In genomic region chr12:31343139-31343538, GRCh38 we compare ENCODE assay signal across 39 cellular contexts.
"Had no signal": no experiment of that assay in that cellular context is flagged by ENCODE, and none has a peak within 500 bp of the region (broad histone marks: within the 10 kb centered on the region; RNA-seq: fewer than 3 reads in every experiment).

No MANE protein-coding gene starts in this region.

- H3K4me3 ChIP-seq: ascending aorta, cardiac muscle cell had no signal

- H3K4me1 Mint-ChIP-seq: activated CD4-positive, alpha-beta memory T cell treated with anti-CD3 and anti-CD28 coated beads, Interleukin-2, amount 10 ng/mL, durations not matched to agents 7 days and 5 days; activated CD4-positive, alpha-beta T cell treated with anti-CD3 and anti-CD28 coated beads for 36 hours; activated CD8-positive, alpha-beta memory T cell treated with anti-CD3 and anti-CD28 coated beads, Interleukin-2, amount 10 ng/mL, durations not matched to agents 7 days and 5 days; activated naive CD4-positive, alpha-beta T cell treated with anti-CD3 and anti-CD28 coated beads, Interleukin-2, amount 10 ng/mL, durations not matched to agents 7 days and 5 days; activated naive CD4-positive, alpha-beta T cell treated with anti-CD3 and anti-CD28 coated beads, Interleukin-2, amount 50 U/mL, for 24 hours; activated naive CD8-positive, alpha-beta T cell treated with anti-CD3 and anti-CD28 coated beads, Interleukin-2, amount 10 ng/mL, durations not matched to agents 7 days and 5 days; activated naive CD8-positive, alpha-beta T cell treated with anti-CD3 and anti-CD28 coated beads, Interleukin-2, amount 50 U/mL, for 24 hours; central memory CD8-positive, alpha-beta T cell had no signal

- H3K36me3 Mint-ChIP-seq: activated CD8-positive, alpha-beta memory T cell treated with anti-CD3 and anti-CD28 coated beads, Interleukin-2, amount 10 ng/mL, durations not matched to agents 7 days and 5 days; activated naive CD4-positive, alpha-beta T cell treated with anti-CD3 and anti-CD28 coated beads, Interleukin-2, amount 10 ng/mL, durations not matched to agents 7 days and 5 days; activated naive CD4-positive, alpha-beta T cell treated with anti-CD3 and anti-CD28 coated beads, Interleukin-2, amount 50 U/mL, for 24 hours; activated naive CD8-positive, alpha-beta T cell; activated naive CD8-positive, alpha-beta T cell treated with anti-CD3 and anti-CD28 coated beads, Interleukin-2, amount 10 ng/mL, durations not matched to agents 7 days and 5 days; brain had no signal

- H3K27ac ChIP-seq: ascending aorta, cardiac muscle cell, VCaP had no signal

- DNase-seq: activated CD4-positive, alpha-beta memory T cell treated with anti-CD3 and anti-CD28 coated beads, Interleukin-2, amount 10 ng/mL, durations not matched to agents 7 days and 5 days; activated CD4-positive, alpha-beta T cell treated with anti-CD3 and anti-CD28 coated beads for 1 hour; activated CD4-positive, alpha-beta T cell treated with anti-CD3 and anti-CD28 coated beads for 36 hours; activated CD4-positive, alpha-beta T cell treated with anti-CD3 and anti-CD28 coated beads for 48 hours; activated CD4-positive, alpha-beta T cell treated with anti-CD3 and anti-CD28 coated beads, Interleukin-2, amount 10 ng/mL, durations not matched to agents 7 days and 5 days; activated CD4-positive, alpha-beta T cell treated with anti-CD3 and anti-CD28 coated beads, Interleukin-2, amount 50 U/mL, for 48 hours; activated CD4-positive, CD25-positive, alpha-beta regulatory T cell; activated CD8-positive, alpha-beta memory T cell treated with anti-CD3 and anti-CD28 coated beads for 24 hours; activated CD8-positive, alpha-beta memory T cell treated with anti-CD3 and anti-CD28 coated beads, Interleukin-2, amount 10 ng/mL, durations not matched to agents 7 days and 5 days; activated CD8-positive, alpha-beta memory T cell treated with anti-CD3 and anti-CD28 coated beads, Interleukin-2, amount 50 U/mL, for 48 hours; activated CD8-positive, alpha-beta T cell treated with anti-CD3 and anti-CD28 coated beads, Interleukin-2, amount 10 ng/mL, durations not matched to agents 7 days and 5 days; activated effector memory CD4-positive, alpha-beta T cell treated with Interleukin-2 at 50 U/mL for 16 hours; activated gamma-delta T cell; activated naive CD4-positive, alpha-beta T cell treated with anti-CD3 and anti-CD28 coated beads, Interleukin-2, amount 10 ng/mL, durations not matched to agents 7 days and 5 days; activated naive CD4-positive, alpha-beta T cell treated with Interleukin-2 at 50 U/mL for 16 hours; activated naive CD8-positive, alpha-beta T cell treated with anti-CD3 and anti-CD28 coated beads, Interleukin-2, amount 10 ng/mL, durations not matched to agents 7 days and 5 days; activated naive CD8-positive, alpha-beta T cell treated with anti-CD3 and anti-CD28 coated beads, Interleukin-2, amount 50 U/mL, for 24 hours; activated T-cell treated with anti-CD3 and anti-CD28 coated beads, Interleukin-2, amount 50 U/mL, for 24 hours; activated T-cell treated with anti-CD3 and anti-CD28 coated beads, Interleukin-2, amount 50 U/mL, for 48 hours; amygdala; anterior cingulate cortex; caudate nucleus; cerebellar nuclear complex; T-helper 1 cell; T-helper 2 cell; T-helper 9 cell had no signal

- H3K27me3 ChIP-seq: ascending aorta, cardiac muscle cell had no signal

- H3K4me1 ChIP-seq: ascending aorta had no signal

- H3K9me3 ChIP-seq: ascending aorta had no signal

- H3K9me3 Mint-ChIP-seq: activated CD4-positive, alpha-beta memory T cell treated with anti-CD3 and anti-CD28 coated beads, Interleukin-2, amount 10 ng/mL, durations not matched to agents 7 days and 5 days; activated CD4-positive, alpha-beta T cell treated with anti-CD3 and anti-CD28 coated beads, Interleukin-2, amount 10 ng/mL, durations not matched to agents 7 days and 5 days; activated naive CD4-positive, alpha-beta T cell treated with anti-CD3 and anti-CD28 coated beads, Interleukin-2, amount 10 ng/mL, durations not matched to agents 7 days and 5 days; activated naive CD4-positive, alpha-beta T cell treated with anti-CD3 and anti-CD28 coated beads, Interleukin-2, amount 50 U/mL, for 24 hours; activated naive CD8-positive, alpha-beta T cell treated with anti-CD3 and anti-CD28 coated beads, Interleukin-2, amount 10 ng/mL, durations not matched to agents 7 days and 5 days; activated naive CD8-positive, alpha-beta T cell treated with anti-CD3 and anti-CD28 coated beads, Interleukin-2, amount 50 U/mL, for 24 hours; activated T-cell treated with anti-CD3 and anti-CD28 coated beads, Interleukin-2, amount 50 U/mL, for 24 hours; activated T-helper 2 cell treated with anti-CD3 and anti-CD28 coated beads, Interferon-gamma antibody, Interleukin-2, Interleukin-4, amounts not matched to agents 10 μg/mL and 5 μg/mL and 100 μg/mL, durations not matched to agents 14 hours and 24 hours and 36 hours; central memory CD8-positive, alpha-beta T cell; T-helper 1 cell treated with Interleukin-12 subunit alpha and Interleukin-12 subunit beta and Interleukin-4 antibody, amounts not matched to agents 30 μg/mL and 1 μg/mL, for 36 hours; T-helper 2 cell treated with Interferon-gamma antibody and Interleukin-4, amounts not matched to agents 5 μg/mL and 100 μg/mL, for 36 hours had no signal

- H3K27ac Mint-ChIP-seq: activated CD4-positive, alpha-beta memory T cell treated with anti-CD3 and anti-CD28 coated beads, Interleukin-2, amount 10 ng/mL, durations not matched to agents 7 days and 5 days; activated CD4-positive, alpha-beta T cell treated with anti-CD3 and anti-CD28 coated beads for 36 hours; activated CD4-positive, alpha-beta T cell treated with anti-CD3 and anti-CD28 coated beads, Interleukin-2, amount 10 ng/mL, durations not matched to agents 7 days and 5 days; activated CD8-positive, alpha-beta memory T cell treated with anti-CD3 and anti-CD28 coated beads, Interleukin-2, amount 10 ng/mL, durations not matched to agents 7 days and 5 days; activated CD8-positive, alpha-beta T cell treated with anti-CD3 and anti-CD28 coated beads, Interleukin-2, amount 10 ng/mL, durations not matched to agents 7 days and 5 days; activated naive CD4-positive, alpha-beta T cell treated with anti-CD3 and anti-CD28 coated beads, Interleukin-2, amount 10 ng/mL, durations not matched to agents 7 days and 5 days; activated naive CD4-positive, alpha-beta T cell treated with anti-CD3 and anti-CD28 coated beads, Interleukin-2, amount 50 U/mL, for 24 hours; activated naive CD8-positive, alpha-beta T cell; activated naive CD8-positive, alpha-beta T cell treated with anti-CD3 and anti-CD28 coated beads, Interleukin-2, amount 10 ng/mL, durations not matched to agents 7 days and 5 days; activated naive CD8-positive, alpha-beta T cell treated with anti-CD3 and anti-CD28 coated beads, Interleukin-2, amount 50 U/mL, for 24 hours; activated T-cell treated with anti-CD3 and anti-CD28 coated beads, Interleukin-2, amount 50 U/mL, for 24 hours; activated T-helper 2 cell treated with anti-CD3 and anti-CD28 coated beads, Interferon-gamma antibody, Interleukin-2, Interleukin-4, amounts not matched to agents 10 μg/mL and 5 μg/mL and 100 μg/mL, durations not matched to agents 14 hours and 24 hours and 36 hours; T-helper 1 cell treated with Interleukin-12 subunit alpha and Interleukin-12 subunit beta and Interleukin-4 antibody, amounts not matched to agents 30 μg/mL and 1 μg/mL, for 36 hours; T-helper 2 cell treated with Interferon-gamma antibody and Interleukin-4, amounts not matched to agents 5 μg/mL and 100 μg/mL, for 36 hours had no signal

- H3K4me3 Mint-ChIP-seq: activated CD4-positive, alpha-beta memory T cell treated with anti-CD3 and anti-CD28 coated beads, Interleukin-2, amount 10 ng/mL, durations not matched to agents 7 days and 5 days; activated CD4-positive, alpha-beta T cell treated with anti-CD3 and anti-CD28 coated beads for 36 hours; activated CD4-positive, alpha-beta T cell treated with anti-CD3 and anti-CD28 coated beads, Interleukin-2, amount 10 ng/mL, durations not matched to agents 7 days and 5 days; activated CD8-positive, alpha-beta memory T cell treated with anti-CD3 and anti-CD28 coated beads, Interleukin-2, amount 10 ng/mL, durations not matched to agents 7 days and 5 days; activated CD8-positive, alpha-beta T cell treated with anti-CD3 and anti-CD28 coated beads, Interleukin-2, amount 10 ng/mL, durations not matched to agents 7 days and 5 days; activated naive CD4-positive, alpha-beta T cell treated with anti-CD3 and anti-CD28 coated beads, Interleukin-2, amount 10 ng/mL, durations not matched to agents 7 days and 5 days; activated naive CD4-positive, alpha-beta T cell treated with anti-CD3 and anti-CD28 coated beads, Interleukin-2, amount 50 U/mL, for 24 hours; activated naive CD8-positive, alpha-beta T cell; activated naive CD8-positive, alpha-beta T cell treated with anti-CD3 and anti-CD28 coated beads, Interleukin-2, amount 10 ng/mL, durations not matched to agents 7 days and 5 days; activated naive CD8-positive, alpha-beta T cell treated with anti-CD3 and anti-CD28 coated beads, Interleukin-2, amount 50 U/mL, for 24 hours; activated T-cell treated with anti-CD3 and anti-CD28 coated beads, Interleukin-2, amount 50 U/mL, for 24 hours; brain; central memory CD8-positive, alpha-beta T cell; T-helper 1 cell treated with Interleukin-12 subunit alpha and Interleukin-12 subunit beta and Interleukin-4 antibody, amounts not matched to agents 30 μg/mL and 1 μg/mL, for 36 hours; T-helper 2 cell treated with Interferon-gamma antibody and Interleukin-4, amounts not matched to agents 5 μg/mL and 100 μg/mL, for 36 hours had no signal

- FAIRE-seq: bronchial epithelial cell, TTC549 had no signal

- H3K36me3 ChIP-seq: ascending aorta, cardiac muscle cell had no signal

- ATAC-seq: activated CD4-positive, alpha-beta T cell treated with anti-CD3 and anti-CD28 coated beads for 36 hours; activated CD4-positive, CD25-positive, alpha-beta regulatory T cell treated with anti-CD3 and anti-CD28 coated beads, Interleukin-2, amount 50 U/mL, for 24 hours; activated CD8-positive, alpha-beta memory T cell treated with anti-CD3 and anti-CD28 coated beads, Interleukin-2, amount 10 ng/mL, durations not matched to agents 7 days and 5 days; activated CD8-positive, alpha-beta T cell treated with anti-CD3 and anti-CD28 coated beads, Interleukin-2, amount 10 ng/mL, durations not matched to agents 7 days and 5 days; activated naive CD8-positive, alpha-beta T cell treated with anti-CD3 and anti-CD28 coated beads, Interleukin-2, amount 50 U/mL, for 24 hours had no signal

- H3K27me3 Mint-ChIP-seq: activated CD4-positive, alpha-beta T cell treated with anti-CD3 and anti-CD28 coated beads for 36 hours; activated naive CD4-positive, alpha-beta T cell treated with anti-CD3 and anti-CD28 coated beads, Interleukin-2, amount 50 U/mL, for 24 hours; activated naive CD8-positive, alpha-beta T cell; activated T-cell treated with anti-CD3 and anti-CD28 coated beads, Interleukin-2, amount 50 U/mL, for 24 hours; central memory CD8-positive, alpha-beta T cell had no signal
